1 cellular context compared by ENCODE assay signal in genomic region chr7:103381280-103382061, GRCh38.
A peak's percentile ranks its signal among the peaks of the same experiment; 100 is the strongest.
TF ChIP-seq lines count a peak whose summit lies in the region.

No MANE protein-coding gene starts in this region.

TF ChIP-seq in K562, 482 proteins besides CTCF, POLR2A, EP300 and RAD21 (continued from another document):
- 0 out of 4 replicates have a peak, but pooled peaks of 1 of the 2 experiments have one; percentile 30 for TF ChIP-seq BCLAF1 (IDR thresholded peaks at IDR 0.05; ENCODE audit: borderline replicate concordance in 1 of 2, control insufficient read depth in 1 of 2, low read depth in 2 of 2, low read length in 1 of 2)
- no peak for TF ChIP-seq MAX (CRISPR knock-in tag; IDR thresholded peaks at IDR 0.05)
- peak; percentile 75; the same call in 1 of the 2 replicates for TF ChIP-seq LARP7 (IDR thresholded peaks at IDR 0.05)
- TF ChIP-seq HBP1 (CRISPR knock-in tag; IDR thresholded peaks at IDR 0.05), result peak; percentile 10; the same call in 1 of the 2 replicates
- peak; percentile 72; the same call in 1 of the 2 replicates for TF ChIP-seq HLTF (IDR thresholded peaks at IDR 0.05)
- TF ChIP-seq NR2C2 (CRISPR knock-in tag; IDR thresholded peaks at IDR 0.05), result 0 out of 2 replicates have a peak, but pooled peaks have one; percentile 32
- no peak for TF ChIP-seq NR2C2 (tag; IDR thresholded peaks at IDR 0.05)
- no peak for TF ChIP-seq MYNN (IDR thresholded peaks at IDR 0.05)
- no peak for TF ChIP-seq MYNN (CRISPR knock-in tag; IDR thresholded peaks at IDR 0.05)
- TF ChIP-seq BRD4 (IDR thresholded peaks at IDR 0.05), result no peak
- peak; percentile 4 for TF ChIP-seq ARHGAP35 (IDR thresholded peaks at IDR 0.05; ENCODE audit: partially characterized antibody)
- 0 out of 2 replicates have a peak, but pooled peaks have one; percentile 50 for TF ChIP-seq SMARCA5 (IDR thresholded peaks at IDR 0.05)
- TF ChIP-seq MLX (CRISPR knock-in tag; conservative IDR thresholded peaks at IDR 0.05), result no peak
- no peak for TF ChIP-seq HMGXB4 (CRISPR knock-in tag; IDR thresholded peaks at IDR 0.05)
- TF ChIP-seq PHB2 (IDR thresholded peaks at IDR 0.05; ENCODE audit: low read depth), result no peak
- 0 out of 4 replicates have a peak, but pooled peaks of 1 of the 2 experiments have one; percentile 16 for TF ChIP-seq FOXK2 (conservative IDR thresholded peaks at IDR 0.05 in 1 of 2, IDR thresholded peaks at IDR 0.05 in 1 of 2; ENCODE audit: low read depth in 2 of 2)
- 0 out of 2 replicates have a peak, but pooled peaks have one; percentile 3 for TF ChIP-seq NFIC (IDR thresholded peaks at IDR 0.05)
- TF ChIP-seq ILK (tag; IDR thresholded peaks at IDR 0.05; ENCODE audit: borderline replicate concordance, low read depth), result no peak
- 0 out of 2 replicates have a peak, but pooled peaks have one; percentile 16 for TF ChIP-seq ATF2 (CRISPR knock-in tag; IDR thresholded peaks at IDR 0.05)
- no peak for TF ChIP-seq ZNF551 (CRISPR knock-in tag; IDR thresholded peaks at IDR 0.05)
- no peak for TF ChIP-seq HDAC3 (IDR thresholded peaks at IDR 0.05; ENCODE audit: borderline replicate concordance, partially characterized antibody)
- TF ChIP-seq NFRKB (IDR thresholded peaks at IDR 0.05; ENCODE audit: low read depth), result 0 out of 2 replicates have a peak, but pooled peaks have one; percentile 55
- TF ChIP-seq ZNF232 (CRISPR knock-in tag; IDR thresholded peaks at IDR 0.05), result no peak
- TF ChIP-seq DIDO1 (tag; IDR thresholded peaks at IDR 0.05; ENCODE audit: low read depth), result 0 out of 2 replicates have a peak, but pooled peaks have one; percentile 29
- TF ChIP-seq ZBTB7A (IDR thresholded peaks at IDR 0.05; ENCODE audit: borderline replicate concordance, control insufficient read depth, low read depth, low read length), result no peak
- TF ChIP-seq MAFK (IDR thresholded peaks at IDR 0.05; ENCODE audit: low read length), result no peak
- 0 out of 2 replicates have a peak, but pooled peaks have one; percentile 26 for TF ChIP-seq ARID1B (IDR thresholded peaks at IDR 0.05)
- no peak for TF ChIP-seq ZNF609 (CRISPR knock-in tag; IDR thresholded peaks at IDR 0.05; ENCODE audit: borderline replicate concordance)
- peak; percentile 20 to 78; a peak in 2 of 4 replicates for TF ChIP-seq MLLT1 (IDR thresholded peaks at IDR 0.05)
- 0 out of 2 replicates have a peak, but pooled peaks have one; percentile 7 for TF ChIP-seq NR2C1 (IDR thresholded peaks at IDR 0.05)
- no peak for TF ChIP-seq NR2C1 (tag; IDR thresholded peaks at IDR 0.05)
- TF ChIP-seq NELFE (IDR thresholded peaks at IDR 0.05; ENCODE audit: insufficient read depth, insufficient read length), result no peak
- TF ChIP-seq TOE1 (IDR thresholded peaks at IDR 0.05; ENCODE audit: borderline replicate concordance), result 0 out of 2 replicates have a peak, but pooled peaks have one; percentile 19
- TF ChIP-seq TOE1 (CRISPR knock-in tag; IDR thresholded peaks at IDR 0.05; ENCODE audit: borderline replicate concordance, low read depth), result no peak
- no peak for TF ChIP-seq TARDBP (IDR thresholded peaks at IDR 0.05)
- TF ChIP-seq ZNF217 (CRISPR knock-in tag; IDR thresholded peaks at IDR 0.05), result no peak
- no peak; the same call in 1 of the 2 replicates for TF ChIP-seq HDGF (IDR thresholded peaks at IDR 0.05)
- no peak for TF ChIP-seq HDAC6 (IDR thresholded peaks at IDR 0.05; ENCODE audit: low read depth, low read length)
